Comparison of ENCODE assay signal across 8 cellular contexts in genomic region chr14:105090493-105091334, GRCh38. TPM values are rescaled to one million over a fixed set of nuclear protein-coding genes. Genes with fewer than 3 reads are reported as not detected.
DNase-seq lines count a peak whose midpoint lies in the region; ATAC-seq, FAIRE-seq and TF ChIP-seq lines count a peak whose summit lies in the region.

No MANE protein-coding gene starts in this region.

- peaks cover 16% of the 10 kb centered on the region for H3K27me3 Mint-ChIP-seq in nephron progenitor cell (ENCODE audit: low read depth, poor library complexity)

- H3K36me3 Mint-ChIP-seq in nephron progenitor cell (ENCODE audit: low read depth): peaks cover 2% of the 10 kb centered on the region

- H3K4me3 ChIP-seq in MG63 (no peak overlapping the region), fibroblast of pulmonary artery (replicated peaks; ENCODE audit: low read depth, low read length) (no peak overlapping the region)

- TF ChIP-seq CTCF in fibroblast of pulmonary artery (IDR thresholded peaks at IDR 0.05; ENCODE audit: low read length, missing control alignments) (peak; percentile 96), nephron progenitor cell (IDR thresholded peaks at IDR 0.05) (peak; percentile 98)

- no peaks in the 10 kb centered on the region for H3K9me3 ChIP-seq in MG63

- H3K4me3 Mint-ChIP-seq in nephron progenitor cell: no peak overlapping the region

- DNase-seq in GM18507 (ENCODE audit: extremely low spot score, insufficient read length, low read depth) (no peak), MG63 (peak; percentile 77), SHP77 treated with DMSO at 0.1 percent for 48 hours (lab: John Stamatoyannopoulos, UW) (peak; percentile 25), fibroblast of pulmonary artery (ENCODE audit: low read depth) (peak; percentile 76), nephron progenitor cell (peak; percentile 95)
- DNase-seq in activated T-helper 9 cell treated with anti-CD3 and anti-CD28 coated beads, Interleukin-2, amount 50 U/mL, for 16 hours (ENCODE audit: low read depth): peak; percentile 83
- peak; percentile 95 for DNase-seq in stimulated activated naive CD8-positive, alpha-beta T cell treated with anti-CD3 and anti-CD28 coated beads, Interleukin-15, Interleukin-2, amounts not matched to agents 100 U/mL and 50 U/mL, for 24 hours

- FAIRE-seq in GM18507 (lab: Jason Lieb, UNC): peak; percentile 95

- peaks cover 2% of the 10 kb centered on the region for H3K9me3 Mint-ChIP-seq in nephron progenitor cell

- no peaks in the 10 kb centered on the region for H3K27me3 ChIP-seq in MG63

- peaks cover 31% of the 10 kb centered on the region for H3K4me1 Mint-ChIP-seq in nephron progenitor cell

- no peaks in the 10 kb centered on the region for H3K36me3 ChIP-seq in MG63

- peak; percentile 52 for ATAC-seq in stimulated activated naive CD8-positive, alpha-beta T cell treated with anti-CD3 and anti-CD28 coated beads, Interleukin-15, Interleukin-2, amounts not matched to agents 100 U/mL and 50 U/mL, for 24 hours
- no peak for ATAC-seq in GM18502 (IDR thresholded peaks at IDR 0.05; ENCODE audit: poor library complexity, unreplicated experiment)

- H3K27ac Mint-ChIP-seq in nephron progenitor cell: no peak overlapping the region

RNA-seq across cellular contexts. Expression of gene GPR132, which starts 25.5 kb away (rescaled TPM):
- not detected in 2 replicates for total RNA-seq in MG63 (2014; rRNA removed; shearing (Covaris generic); ENCODE audit: low replicate concordance)
